In genomic region chr19:36245210-36246005, GRCh38 we compare ENCODE assay signal across 10 cellular contexts. TPM values are rescaled to one million over a fixed set of nuclear protein-coding genes. Genes with fewer than 3 reads are reported as not detected.
DNase-seq lines count a peak whose midpoint lies in the region; ATAC-seq, FAIRE-seq and TF ChIP-seq lines count a peak whose summit lies in the region.
"Had no signal": no experiment of that assay in that cellular context is flagged by ENCODE, and none has a peak within 500 bp of the region (broad histone marks: within the 10 kb centered on the region; RNA-seq: fewer than 3 reads in every experiment).

No MANE protein-coding gene starts in this region.

- H3K9ac ChIP-seq in H1 (replicated peaks in 1 of 4; ENCODE audit: extremely low read depth in 1 of 4, low read depth in 3 of 4, low read length in 3 of 4) = peak overlapping the region in 1 of 4 experiments; percentile 1; a peak in 1 of 7 replicates
- peak overlapping the region; percentile 55 for H3K9ac ChIP-seq in mesendoderm (ENCODE audit: low read length)
- H3K9ac ChIP-seq: BLaER1 had no signal

- H2BK20ac ChIP-seq in H1 (ENCODE audit: low read length) = peak overlapping the region; percentile 61

- no peaks in the 10 kb centered on the region; the same call in 1 of the 2 replicates for H3K79me1 ChIP-seq in H1 (ENCODE audit: low read depth, low read length)
- H3K79me1 ChIP-seq in mesendoderm (ENCODE audit: low read length) = no peaks in the 10 kb centered on the region

- no peaks in the 10 kb centered on the region; a peak in 1 of 4 replicates for H3K9me3 ChIP-seq in H1 (ENCODE audit: insufficient read depth in 2 of 2, low read depth in 1 of 2, low read length in 1 of 2)

- H2AK5ac ChIP-seq in H1 (ENCODE audit: low read depth, low read length) = peak overlapping the region; percentile 41; the same call in 1 of the 2 replicates
- H2AK5ac ChIP-seq in mesendoderm (ENCODE audit: low read length) = no peak overlapping the region

- H3K4me3 ChIP-seq in H1 (ENCODE audit: extremely low read depth in 1 of 4, insufficient read depth in 2 of 4, low read depth in 3 of 4, low read length in 4 of 4) (peak overlapping the region; percentile 31 to 73 (median 52)), mesendoderm (ENCODE audit: low read length) (peak overlapping the region; percentile 23)
- H3K4me3 ChIP-seq: BLaER1 had no signal

- peak overlapping the region; percentile 75 to 78 for H3K4me2 ChIP-seq in H1 (ENCODE audit: insufficient read depth in 1 of 2, low read depth in 2 of 2, low read length in 2 of 2)
- peak overlapping the region; percentile 75 for H3K4me2 ChIP-seq in mesendoderm (ENCODE audit: low read length)
- H3K4me2 ChIP-seq: BLaER1 had no signal

- no peak overlapping the region for H3K27ac ChIP-seq in H1 (ENCODE audit: low read depth, low read length)
- H3K27ac ChIP-seq in mesendoderm (ENCODE audit: low read depth, low read length) = no peak overlapping the region
- H3K27ac ChIP-seq: BLaER1 had no signal

- H3K23me2 ChIP-seq in H1 (ENCODE audit: low read depth, low read length) = peaks cover 9% of the 10 kb centered on the region

- no peaks in the 10 kb centered on the region for H3K36me3 ChIP-seq in H1 (ENCODE audit: control insufficient read depth in 2 of 4, insufficient read depth in 4 of 4, low read length in 3 of 4)
- no peaks in the 10 kb centered on the region for H3K36me3 ChIP-seq in mesendoderm (ENCODE audit: control insufficient read depth, insufficient read depth, low read length)

- peak overlapping the region; percentile 61 for H4K91ac ChIP-seq in H1 (replicated peaks; ENCODE audit: insufficient read length, low read length)

- H4K8ac ChIP-seq in H1 (ENCODE audit: extremely low read depth, insufficient read depth, low read length) = peak overlapping the region; percentile 88; the same call in 1 of the 2 replicates
- H4K8ac ChIP-seq in mesendoderm (ENCODE audit: low read depth, low read length) = no peak overlapping the region

- H4K5ac ChIP-seq in H1 (ENCODE audit: insufficient read length, low read depth, low read length) = no peak overlapping the region
- H4K5ac ChIP-seq in mesendoderm (ENCODE audit: low read length) = no peak overlapping the region

- CTCF ChIA-PET in activated CD4-positive, alpha-beta T cell treated with anti-CD3 and anti-CD28 coated beads for 36 hours (lab: Charles Lee) = no interaction called here
- CTCF ChIA-PET in H1 (lab: Charles Lee; ENCODE audit: partially characterized antibody) = interaction anchor here (0.8 to 1.5 kb wide), 5 partner anchors 20 to 132 kb away, joined by 3 to 4 read pairs (median 4); no protein-coding TSS in a partner anchor

- H3K18ac ChIP-seq in H1 (ENCODE audit: extremely low read depth, low read length) (peak overlapping the region; percentile 68; the same call in 1 of the 2 replicates), mesendoderm (ENCODE audit: low read length) (no peak overlapping the region)

- peaks cover 17% of the 10 kb centered on the region for H3K36me3 Mint-ChIP-seq in activated CD4-positive, alpha-beta T cell treated with anti-CD3 and anti-CD28 coated beads for 36 hours (ENCODE audit: low read depth)

- no peak overlapping the region for H3K56ac ChIP-seq in H1 (replicated peaks; ENCODE audit: insufficient read length, low read depth, low read length)
- peak overlapping the region; percentile 78 for H3K56ac ChIP-seq in mesendoderm (ENCODE audit: low read length)

- no peak for TF ChIP-seq EP300 in H1 (IDR thresholded peaks at IDR 0.05; ENCODE audit: borderline replicate concordance in 1 of 2, low read depth in 2 of 2, low read length in 2 of 2)

- FAIRE-seq in H1 (lab: Jason Lieb, UNC) = peak; percentile 83

- no peaks in the 10 kb centered on the region for H4K20me1 ChIP-seq in H1 (replicated peaks in 1 of 2; ENCODE audit: control insufficient read depth in 1 of 2, insufficient read depth in 2 of 2, low read length in 2 of 2)

- peak overlapping the region; percentile 66; the same call in 1 of the 2 replicates for H2AFZ ChIP-seq in H1 (ENCODE audit: low read length)

- H3K4ac ChIP-seq in H1 (replicated peaks; ENCODE audit: insufficient read length, low read depth, low read length) (no peak overlapping the region), mesendoderm (ENCODE audit: low read depth, low read length) (no peak overlapping the region)

- H3K79me2 ChIP-seq in H1 (ENCODE audit: control insufficient read depth in 1 of 2, insufficient read depth in 2 of 2, low read length in 2 of 2) = no peaks in the 10 kb centered on the region
- no peaks in the 10 kb centered on the region for H3K79me2 ChIP-seq in mesendoderm (ENCODE audit: control insufficient read depth, insufficient read depth, low read length)

- no peak overlapping the region for H3K14ac ChIP-seq in H1 (ENCODE audit: insufficient read length)

- ATAC-seq in activated CD4-positive, alpha-beta T cell treated with anti-CD3 and anti-CD28 coated beads for 36 hours = no peak
- no peak for ATAC-seq in HG03045 (IDR thresholded peaks at IDR 0.05; ENCODE audit: unreplicated experiment)
- no peak for ATAC-seq in esophagus mucosa
- no peak for ATAC-seq in GM18498 (IDR thresholded peaks at IDR 0.05; ENCODE audit: unreplicated experiment)

- peak overlapping the region; percentile 84; the same call in 1 of the 2 replicates for H2BK12ac ChIP-seq in H1 (ENCODE audit: low read depth, low read length)

- H3K27me3 Mint-ChIP-seq in activated CD4-positive, alpha-beta T cell treated with anti-CD3 and anti-CD28 coated beads for 36 hours = peaks cover 7% of the 10 kb centered on the region

- peaks cover 3% of the 10 kb centered on the region for H3K4me1 Mint-ChIP-seq in activated CD4-positive, alpha-beta T cell treated with anti-CD3 and anti-CD28 coated beads for 36 hours

- TF ChIP-seq RAD21 in H1 (IDR thresholded peaks at IDR 0.05 in 1 of 2, conservative IDR thresholded peaks at IDR 0.05 in 1 of 2; ENCODE audit: low read depth in 2 of 2, low read length in 2 of 2) = peak; percentile 34 to 44

- no peak overlapping the region for H2BK5ac ChIP-seq in H1 (ENCODE audit: low read depth, low read length)
- H2BK5ac ChIP-seq in mesendoderm (ENCODE audit: low read length) = no peak overlapping the region

- 18% methylated on average over 63 of the region's 63 CpGs; no CpG with 5 or more reads in 1 of the 2 experiments for WGBS in H1 (ENCODE audit: extremely low coverage in 1 of 2, insufficient coverage in 1 of 2, insufficient read length in 1 of 2, insufficient replicate concordance in 2 of 2, low coverage in 1 of 2, low lambda C conversion rate in 2 of 2, missing lambda C conversion rate in 1 of 2), 2 experiments
- no CpG with 5 or more reads among the region's 63 CpGs for WGBS in mesendoderm (ENCODE audit: extremely low coverage, insufficient coverage, low lambda C conversion rate)

- peaks cover 0 to 7% (median 2%) of the 10 kb centered on the region in 4 experiments; a peak in 4 of 7 replicates for H3K4me1 ChIP-seq in H1 (replicated peaks in 1 of 4; ENCODE audit: control insufficient read depth in 3 of 4, insufficient read depth in 4 of 4, low read length in 3 of 4)
- no peaks in the 10 kb centered on the region for H3K4me1 ChIP-seq in mesendoderm (ENCODE audit: control insufficient read depth, low read depth, low read length)
- H3K4me1 ChIP-seq: BLaER1 had no signal

- H3K23ac ChIP-seq in H1 (ENCODE audit: insufficient read length) (no peak overlapping the region), mesendoderm (ENCODE audit: low read length) (no peak overlapping the region)

- H3K4me3 Mint-ChIP-seq in activated CD4-positive, alpha-beta T cell treated with anti-CD3 and anti-CD28 coated beads for 36 hours = no peak overlapping the region

- TF ChIP-seq CTCF in H1 (IDR thresholded peaks at IDR 0.05; ENCODE audit: control extremely low read depth in 1 of 3, insufficient read depth in 1 of 3, low read depth in 1 of 3, low read length in 3 of 3) = peak; percentile 34 to 47 (median 46)

- peak overlapping the region; percentile 99 for H2BK15ac ChIP-seq in H1 (ENCODE audit: low read length)
- no peak overlapping the region for H2BK15ac ChIP-seq in mesendoderm (replicated peaks; ENCODE audit: low read depth)

- peak; percentile 9 for DNase-seq in activated CD4-positive, alpha-beta T cell treated with anti-CD3 and anti-CD28 coated beads for 36 hours
- no peak for DNase-seq in activated CD4-positive, alpha-beta T cell treated with anti-CD3 and anti-CD28 coated beads for 1 hour
- DNase-seq in H1 (ENCODE audit: low read depth in 1 of 2, low spot score in 2 of 2) (peak; percentile 46 to 88), mesendoderm (peak; percentile 93), ureter (ENCODE audit: low spot score) (peak; percentile 42)
- DNase-seq: activated effector memory CD4-positive, alpha-beta T cell treated with anti-CD3 and anti-CD28 coated beads, Interleukin-2, amount 50 U/mL, for 16 hours had no signal

- POLR2A ChIA-PET in activated CD4-positive, alpha-beta T cell treated with anti-CD3 and anti-CD28 coated beads for 36 hours (lab: Charles Lee) = no interaction called here
- POLR2A ChIA-PET in H1 (lab: Charles Lee; ENCODE audit: partially characterized antibody) = interaction anchor here (1.0 to 2.8 kb wide), 5 partner anchors 9 to 283 kb away, joined by 3 to 17 read pairs (median 4); partner anchors contain the start of genes ZNF146, ZNF565 and ZNF566

- H3K27ac Mint-ChIP-seq in activated CD4-positive, alpha-beta T cell treated with anti-CD3 and anti-CD28 coated beads for 36 hours = no peak overlapping the region

- peak in 1 of 2 experiments; percentile 29; a peak in 1 of 3 replicates for TF ChIP-seq POLR2A in H1 (IDR thresholded peaks at IDR 0.05; ENCODE audit: control extremely low read depth in 1 of 2, low read depth in 2 of 2, low read length in 2 of 2)

- intact Hi-C loops in activated CD4-positive, alpha-beta T cell treated with anti-CD3 and anti-CD28 coated beads for 36 hours (cut with DNase I, micrococcal nuclease) = no loop called here

- H2BK120ac ChIP-seq in H1 (replicated peaks; ENCODE audit: low read depth, low read length) = no peak overlapping the region
- H2BK120ac ChIP-seq in mesendoderm (ENCODE audit: low read depth, low read length) = no peak overlapping the region

- peaks cover 34% of the 10 kb centered on the region for H3K9me3 Mint-ChIP-seq in activated CD4-positive, alpha-beta T cell treated with anti-CD3 and anti-CD28 coated beads for 36 hours (ENCODE audit: low read depth)

- H3K27me3 ChIP-seq in H1 (replicated peaks in 1 of 4; ENCODE audit: control insufficient read depth in 3 of 4, extremely low read depth in 1 of 4, insufficient read depth in 3 of 4, low read length in 3 of 4) (peaks cover 0 to 7% (median 2%) of the 10 kb centered on the region in 4 experiments; a peak in 4 of 7 replicates), mesendoderm (ENCODE audit: insufficient read depth, low read length, poor library complexity) (no peaks in the 10 kb centered on the region)
- H3K27me3 ChIP-seq: BLaER1 had no signal

RNA-seq across cellular contexts. Expression of gene ZNF146, which starts 30.5 kb away (rescaled TPM):
- 100 to 1,000 TPM; 105 to 111 TPM for total RNA-seq in activated CD4-positive, alpha-beta T cell treated with anti-CD3 and anti-CD28 coated beads for 36 hours
- 154 and 161 TPM in 2 replicates for total RNA-seq in H1 (2021; fragmentation: NEBNext Ultra II Directional; extraction: Animal tissue kit (Norgen Biotek cat#: 25700))
- polyA plus RNA-seq in H1 (2011; rRNA removed) = 18.8 and 27.0 TPM in 2 replicates
- 67.9 TPM for polyA plus RNA-seq in H1 (2011; cell fraction: cytosol; rRNA removed)
- 29.6 TPM for polyA plus RNA-seq in H1 (2011; cell fraction: nucleus; rRNA removed)
- 74.1 to 160 TPM (median 94.5 TPM) in 4 replicates for polyA plus RNA-seq in H1 (2012, experiment 1 of 2)
- polyA plus RNA-seq in H1 (2012, experiment 2 of 2) = 6.1 TPM
- 106 TPM for polyA plus RNA-seq in H1 (2013, experiment 1 of 2)
- 101 TPM for polyA plus RNA-seq in H1 (2013, experiment 2 of 2)
- 68.0 and 109 TPM in 2 replicates for polyA minus RNA-seq in H1 (2011; rRNA and poly(A)+ RNA removed)
- polyA minus RNA-seq in H1 (2011; cell fraction: cytosol; rRNA and poly(A)+ RNA removed) = 59.6 TPM
- 159 TPM for polyA minus RNA-seq in H1 (2011; cell fraction: nucleus; rRNA and poly(A)+ RNA removed)
- polyA plus RNA-seq in mesendoderm (2013, experiment 1 of 2) = 134 TPM
- 131 TPM for polyA plus RNA-seq in mesendoderm (2013, experiment 2 of 2)
- total RNA-seq in ureter (70.3 TPM), esophagus mucosa (35.9 TPM)

RNA-seq across cellular contexts. Expression of gene ZNF565, which starts 30.9 kb away (rescaled TPM):
- 1 to 10 TPM; 2.8 to 2.9 TPM for total RNA-seq in activated CD4-positive, alpha-beta T cell treated with anti-CD3 and anti-CD28 coated beads for 36 hours
- 2.7 and 3.1 TPM in 2 replicates for total RNA-seq in H1 (2021; fragmentation: NEBNext Ultra II Directional; extraction: Animal tissue kit (Norgen Biotek cat#: 25700))
- 0.42 and 0.89 TPM in 2 replicates for polyA plus RNA-seq in H1 (2011; rRNA removed)
- 1.3 TPM for polyA plus RNA-seq in H1 (2011; cell fraction: cytosol; rRNA removed)
- polyA plus RNA-seq in H1 (2011; cell fraction: nucleus; rRNA removed) = 0.76 TPM
- 1.8 to 2.5 TPM (median 2.2 TPM) in 4 replicates for polyA plus RNA-seq in H1 (2012, experiment 1 of 2)
- polyA plus RNA-seq in H1 (2012, experiment 2 of 2) = 0.41 TPM
- polyA plus RNA-seq in H1 (2013, experiment 1 of 2) = 1.4 TPM
- 1.6 TPM for polyA plus RNA-seq in H1 (2013, experiment 2 of 2)
- 2.3 and 3.0 TPM in 2 replicates for polyA minus RNA-seq in H1 (2011; rRNA and poly(A)+ RNA removed)
- 2.3 TPM for polyA minus RNA-seq in H1 (2011; cell fraction: cytosol; rRNA and poly(A)+ RNA removed)
- 2.4 TPM for polyA minus RNA-seq in H1 (2011; cell fraction: nucleus; rRNA and poly(A)+ RNA removed)
- polyA plus RNA-seq in mesendoderm (2013, experiment 1 of 2) = 2.3 TPM
- polyA plus RNA-seq in mesendoderm (2013, experiment 2 of 2) = 1.9 TPM
- total RNA-seq in ureter (7.5 TPM), esophagus mucosa (2.1 TPM)
